16 cellular contexts compared by ENCODE assay signal in genomic region chr4:152997771-152998487, GRCh38.
DNase-seq lines count a peak whose midpoint lies in the region; ATAC-seq and TF ChIP-seq lines count a peak whose summit lies in the region.
"Had no signal": no experiment of that assay in that cellular context is flagged by ENCODE, and none has a peak within 500 bp of the region (broad histone marks: within the 10 kb centered on the region; RNA-seq: fewer than 3 reads in every experiment).

No MANE protein-coding gene starts in this region.

- peak; percentile 78 for ATAC-seq in left lung
- ATAC-seq: activated CD4-positive, alpha-beta T cell treated with anti-CD3 and anti-CD28 coated beads for 36 hours had no signal

- BruUV-seq in MCF 10A (replicated peaks; lab: Mats Ljungman, UMichigan) = no TSS peak

- no peak for TF ChIP-seq CTCF in MCF 10A (IDR thresholded peaks at IDR 0.05; ENCODE audit: unreplicated experiment)
- no peak for TF ChIP-seq CTCF in left lung (IDR thresholded peaks at IDR 0.05)
- TF ChIP-seq CTCF in right atrium auricular region (IDR thresholded peaks at IDR 0.05) = no peak
- TF ChIP-seq CTCF in esophagus muscularis mucosa (IDR thresholded peaks at IDR 0.05) = no peak

- TF ChIP-seq POLR2A in esophagus muscularis mucosa (IDR thresholded peaks at IDR 0.05; ENCODE audit: low read depth) = no peak

- 88% methylated on average over 14 of the region's 17 CpGs for WGBS in esophagus muscularis mucosa

- H3K4me3 ChIP-seq in left lung (no peak overlapping the region), right atrium auricular region (no peak overlapping the region), esophagus muscularis mucosa (no peak overlapping the region)
- H3K4me3 ChIP-seq: MG63, testis had no signal

- DNase-seq in ACHN (peak; percentile 8), HPDE6-E6E7 (ENCODE audit: extremely low spot score) (peak; percentile 95), MCF 10A (ENCODE audit: unreplicated experiment) (peak; percentile 94), left lung (peak in 1 of 2 donors; percentile 59), right atrium auricular region (ENCODE audit: low spot score) (no peak), pons (ENCODE audit: low spot score) (no peak), esophagus muscularis mucosa (ENCODE audit: extremely low spot score) (no peak), superior temporal gyrus (ENCODE audit: extremely low spot score) (no peak)
- DNase-seq: activated CD4-positive, alpha-beta T cell treated with anti-CD3 and anti-CD28 coated beads for 36 hours; H9; MG63; NCI-H2171; occipital lobe; stimulated activated CD4-positive, alpha-beta T cell treated with anti-CD3 and anti-CD28 coated beads, Interleukin-12 subunit alpha, Interleukin-12 subunit beta, amount 100 ng/mL, for 4 hours; testis had no signal

- H3K27ac ChIP-seq in left lung (no peak overlapping the region), right atrium auricular region (no peak overlapping the region), esophagus muscularis mucosa (replicated peaks in 1 of 4) (no peak overlapping the region)
- H3K27ac ChIP-seq: testis had no signal

- CTCF ChIA-PET in MCF 10A (lab: Yijun Ruan, JAX) = interaction anchor here (0.7 to 2.4 kb wide), 7 partner anchors 14 to 149 kb away, joined by 3 to 16 read pairs (median 4); partner anchors contain the start of gene FHDC1

- no peak for TF ChIP-seq EP300 in esophagus muscularis mucosa (IDR thresholded peaks at IDR 0.05)

- H3K27ac Mint-ChIP-seq in MCF 10A (ENCODE audit: low read depth, unreplicated experiment) = peak overlapping the region; percentile 79
- H3K27ac Mint-ChIP-seq: activated CD4-positive, alpha-beta T cell treated with anti-CD3 and anti-CD28 coated beads for 36 hours; memory B cell had no signal

- H3K4me3 Mint-ChIP-seq in MCF 10A (ENCODE audit: unreplicated experiment) = peak overlapping the region; percentile 43
- H3K4me3 Mint-ChIP-seq: activated CD4-positive, alpha-beta T cell treated with anti-CD3 and anti-CD28 coated beads for 36 hours; H9; memory B cell had no signal

- no peaks in the 10 kb centered on the region for H3K36me3 Mint-ChIP-seq in MCF 10A (ENCODE audit: insufficient read depth, unreplicated experiment)
- H3K36me3 Mint-ChIP-seq: memory B cell had no signal

- H3K9me3 ChIP-seq in left lung = no peaks in the 10 kb centered on the region
- no peaks in the 10 kb centered on the region for H3K9me3 ChIP-seq in right atrium auricular region
- no peaks in the 10 kb centered on the region for H3K9me3 ChIP-seq in esophagus muscularis mucosa
- H3K9me3 ChIP-seq: MG63, testis had no signal

- intact Hi-C loops in MCF 10A (cut with micrococcal nuclease) (no loop called here), left lung (cut with DNase I) (no loop called here), esophagus muscularis mucosa (cut with DNase I) (no loop called here)

- in situ Hi-C loops in ACHN (cut with HindIII; ENCODE audit: low pct_ligation_motif_present, low pct_unique_long_range_greater_than_20kb, low sequenced_read_pairs) = no loop called here

- H3K27me3 Mint-ChIP-seq in MCF 10A (ENCODE audit: insufficient read depth, unreplicated experiment) = no peaks in the 10 kb centered on the region

- no peaks in the 10 kb centered on the region for H3K9me3 Mint-ChIP-seq in MCF 10A (ENCODE audit: unreplicated experiment)
- H3K9me3 Mint-ChIP-seq: H9, memory B cell had no signal

- H3K4me1 ChIP-seq in left lung (peaks cover 5 to 8% of the 10 kb centered on the region in 2 donors), right atrium auricular region (no peaks in the 10 kb centered on the region), esophagus muscularis mucosa (peaks cover 0 to 7% (median 0%) of the 10 kb centered on the region in 4 donors)
- H3K4me1 ChIP-seq: testis had no signal

- no peaks in the 10 kb centered on the region for H3K36me3 ChIP-seq in left lung
- H3K36me3 ChIP-seq in right atrium auricular region = no peaks in the 10 kb centered on the region
- H3K36me3 ChIP-seq in esophagus muscularis mucosa = no peaks in the 10 kb centered on the region
- H3K36me3 ChIP-seq: MG63 had no signal

- H3K4me1 Mint-ChIP-seq in MCF 10A (ENCODE audit: insufficient read depth, unreplicated experiment) = peaks cover 18% of the 10 kb centered on the region
- H3K4me1 Mint-ChIP-seq: activated CD4-positive, alpha-beta T cell treated with anti-CD3 and anti-CD28 coated beads for 36 hours had no signal

- POLR2A ChIA-PET in MCF 10A (lab: Yijun Ruan, JAX) = interaction anchor here (0.5 to 3.7 kb wide), 21 partner anchors 9 to 328 kb away, joined by 3 to 53 read pairs (median 4); partner anchors contain the start of gene FHDC1

- H3K27me3 ChIP-seq in left lung = no peaks in the 10 kb centered on the region
- H3K27me3 ChIP-seq in right atrium auricular region = no peaks in the 10 kb centered on the region
- H3K27me3 ChIP-seq in esophagus muscularis mucosa = no peaks in the 10 kb centered on the region
- H3K27me3 ChIP-seq: MG63, testis had no signal

Comparison
In these comparisons a context has a peak if more than half of its experiments do, and no peak if none do; other contexts are left out.
1. DNase-seq: peak in ACHN (single experiment), HPDE6-E6E7 (single experiment) and MCF 10A (single experiment); none in right atrium auricular region (single experiment), pons (single experiment), esophagus muscularis mucosa (single experiment) and superior temporal gyrus (single experiment).